21 cellular contexts compared by ENCODE assay signal in genomic region chr6:1908784-1909183, GRCh38.
DNase-seq lines count a peak whose midpoint lies in the region; ATAC-seq lines count a peak whose summit lies in the region.
"Had no signal": no experiment of that assay in that cellular context is flagged by ENCODE, and none has a peak within 500 bp of the region (broad histone marks: within the 10 kb centered on the region; RNA-seq: fewer than 3 reads in every experiment).

No MANE protein-coding gene starts in this region.

- no peak for ATAC-seq in HG03175 (IDR thresholded peaks at IDR 0.05; ENCODE audit: unreplicated experiment)
- ATAC-seq: A549 had no signal

- H3K4me3 ChIP-seq in MG63: no peak overlapping the region
- H3K4me3 ChIP-seq: A549, Peyer's patch, SK-N-MC had no signal

- no peaks in the 10 kb centered on the region for H3K36me3 ChIP-seq in MG63

- no peaks in the 10 kb centered on the region for H3K27me3 ChIP-seq in MG63
- H3K27me3 ChIP-seq: Peyer's patch had no signal

- DNase-seq in ELR (ENCODE audit: low read depth) (peak; percentile 40), M059J (ENCODE audit: low read depth) (peak; percentile 61), dermis blood vessel endothelial cell (peak; percentile 90), lung microvascular endothelial cell (ENCODE audit: low read depth in 2 of 2) (peak; percentile 33 to 86), ecto neural progenitor cell (ENCODE audit: low spot score) (no peak), NCI-H1694 (lab: John Stamatoyannopoulos, UW) (no peak), MG63 (no peak)
- DNase-seq: C1 segment of cervical spinal cord; CD4-positive, alpha-beta memory T cell; COR-L47; EL; MV-4-11; NCI-H1105; NCI-H1436 treated with DMSO at 0.1 percent for 48 hours; NCI-H1930; NCI-H69; Peyer's patch; SIG-M5 had no signal

- H3K9me3 ChIP-seq in MG63: no peaks in the 10 kb centered on the region
- H3K9me3 ChIP-seq: A549, Peyer's patch had no signal

Comparison
In these comparisons a context has a peak if more than half of its experiments do, and no peak if none do; other contexts are left out.
1. DNase-seq: peak in ELR (single experiment), M059J (single experiment), dermis blood vessel endothelial cell (single experiment) and lung microvascular endothelial cell (2 of 2); none in ecto neural progenitor cell (single experiment), NCI-H1694 (single experiment) and MG63 (single experiment).